8 cellular contexts compared by ENCODE assay signal in genomic region chr21:43884012-43884860, GRCh38. TPM values are rescaled to one million over a fixed set of nuclear protein-coding genes. Genes with fewer than 3 reads are reported as not detected.
A peak's percentile ranks its signal among the peaks of the same experiment; 100 is the strongest.
DNase-seq lines count a peak whose midpoint lies in the region; ATAC-seq, FAIRE-seq and TF ChIP-seq lines count a peak whose summit lies in the region.

No MANE protein-coding gene starts in this region.

- H3K4me1 ChIP-seq in body of pancreas: peaks cover 29% of the 10 kb centered on the region

- WGBS in body of pancreas, 2 donors: 34 to 37% methylated on average over 6 to 16 of the region's 16 CpGs

- H3K36me3 ChIP-seq in body of pancreas (replicated peaks in 1 of 2; ENCODE audit: insufficient read depth in 1 of 2, low read depth in 2 of 2): no peaks in the 10 kb centered on the region

- H3K27ac ChIP-seq in body of pancreas: peak overlapping the region; percentile 29 to 76 (median 62)

- intact Hi-C loops in body of pancreas (cut with DNase I): no loop called here

- no peak for TF ChIP-seq CTCF in body of pancreas (IDR thresholded peaks at IDR 0.05)

- no peak overlapping the region for H3K4me3 ChIP-seq in body of pancreas

- TF ChIP-seq POLR2A in GM12892 (IDR thresholded peaks at IDR 0.05; ENCODE audit: low read depth, low read length): no peak
- TF ChIP-seq POLR2A in body of pancreas (IDR thresholded peaks at IDR 0.05): no peak

- H3K9me3 ChIP-seq in body of pancreas: no peaks in the 10 kb centered on the region

- peak; percentile 67 for FAIRE-seq in GM12892 (lab: Jason Lieb, UNC)

- no peaks in the 10 kb centered on the region for H3K27me3 ChIP-seq in body of pancreas

- DNase-seq in GM12892 (ENCODE audit: insufficient read length): no peak
- peak; percentile 67 for DNase-seq in NCI-H510A (lab: John Stamatoyannopoulos, UW)
- DNase-seq in body of pancreas: peak; percentile 40 to 73 (median 64)
- DNase-seq in mesenteric fat pad (ENCODE audit: low spot score): peak; percentile 81
- DNase-seq in DMS 273 treated with DMSO at 0.1 percent for 48 hours (lab: John Stamatoyannopoulos, UW): no peak
- no peak for DNase-seq in GM19238 (ENCODE audit: insufficient read length, low spot score)
- no peak for DNase-seq in NCI-H1436 treated with DMSO at 0.1 percent for 48 hours (lab: John Stamatoyannopoulos, UW)
- no peak for DNase-seq in C1 segment of cervical spinal cord (lab: John Stamatoyannopoulos, UW)

- ATAC-seq in body of pancreas: peak; percentile 76

RNA-seq across cellular contexts. Expression of gene AGPAT3, which starts 19.2 kb away (rescaled TPM):
- 36.2 TPM for polyA plus RNA-seq in GM12892 (2012; ENCODE audit: missing spikeins)
- total RNA-seq in body of pancreas: 10 to 100 TPM; 21.8 to 39.2 TPM
- 79.2 TPM for total RNA-seq in mesenteric fat pad

Comparison
In these comparisons a context has a peak if more than half of its experiments do, and no peak if none do; other contexts are left out.
1. DNase-seq: peak in NCI-H510A (single experiment), body of pancreas (4 of 4) and mesenteric fat pad (single experiment); none in GM12892 (single experiment), DMS 273 treated with DMSO at 0.1 percent for 48 hours (single experiment), GM19238 (single experiment), NCI-H1436 treated with DMSO at 0.1 percent for 48 hours (single experiment) and C1 segment of cervical spinal cord (0 of 14).